Comparison of ENCODE assay signal across 1 cellular context in genomic region chr11:128239224-128239790, GRCh38.
TF ChIP-seq lines count a peak whose summit lies in the region.

No MANE protein-coding gene starts in this region.

TF ChIP-seq in GM12878, 131 proteins besides CTCF, POLR2A, EP300 and RAD21:
- TF ChIP-seq PRDM15 (CRISPR knock-in tag; IDR thresholded peaks at IDR 0.05) (no peak), ZBTB4 (CRISPR knock-in tag; IDR thresholded peaks at IDR 0.05) (no peak), JUNB (IDR thresholded peaks at IDR 0.05) (no peak), SUZ12 (IDR thresholded peaks at IDR 0.05; ENCODE audit: unreplicated experiment) (no peak), MEF2B (IDR thresholded peaks at IDR 0.05; ENCODE audit: partially characterized antibody, poor library complexity, severe bottlenecking) (no peak), CBX3 (IDR thresholded peaks at IDR 0.05; ENCODE audit: borderline replicate concordance, low read depth) (no peak), PKNOX1 (IDR thresholded peaks at IDR 0.05) (no peak), CHD4 (IDR thresholded peaks at IDR 0.05) (no peak), RBBP5 (conservative IDR thresholded peaks at IDR 0.05) (no peak), DPF2 (IDR thresholded peaks at IDR 0.05) (no peak), FOXK2 (IDR thresholded peaks at IDR 0.05) (no peak), RFX5 (IDR thresholded peaks at IDR 0.05; ENCODE audit: low read depth, low read length) (no peak), SMAD1 (IDR thresholded peaks at IDR 0.05; ENCODE audit: low read depth, partially characterized antibody) (no peak), HDAC6 (IDR thresholded peaks at IDR 0.05; ENCODE audit: unreplicated experiment) (no peak), CHD2 (IDR thresholded peaks at IDR 0.05; ENCODE audit: borderline replicate concordance, low read depth, low read length) (no peak), ZZZ3 (IDR thresholded peaks at IDR 0.05; ENCODE audit: control insufficient read depth, insufficient read length, low read depth) (no peak), CREB1 (IDR thresholded peaks at IDR 0.05; ENCODE audit: low read depth) (no peak)
- TF ChIP-seq, protein P1, sequence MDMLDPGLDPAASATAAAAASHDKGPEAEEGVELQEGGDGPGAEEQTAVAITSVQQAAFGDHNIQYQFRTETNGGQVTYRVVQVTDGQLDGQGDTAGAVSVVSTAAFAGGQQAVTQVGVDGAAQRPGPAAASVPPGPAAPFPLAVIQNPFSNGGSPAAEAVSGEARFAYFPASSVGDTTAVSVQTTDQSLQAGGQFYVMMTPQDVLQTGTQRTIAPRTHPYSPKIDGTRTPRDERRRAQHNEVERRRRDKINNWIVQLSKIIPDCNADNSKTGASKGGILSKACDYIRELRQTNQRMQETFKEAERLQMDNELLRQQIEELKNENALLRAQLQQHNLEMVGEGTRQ (IDR thresholded peaks at IDR 0.05; ENCODE audit: borderline replicate concordance, low read depth, low read length), result no peak
- TF ChIP-seq, protein P2, sequence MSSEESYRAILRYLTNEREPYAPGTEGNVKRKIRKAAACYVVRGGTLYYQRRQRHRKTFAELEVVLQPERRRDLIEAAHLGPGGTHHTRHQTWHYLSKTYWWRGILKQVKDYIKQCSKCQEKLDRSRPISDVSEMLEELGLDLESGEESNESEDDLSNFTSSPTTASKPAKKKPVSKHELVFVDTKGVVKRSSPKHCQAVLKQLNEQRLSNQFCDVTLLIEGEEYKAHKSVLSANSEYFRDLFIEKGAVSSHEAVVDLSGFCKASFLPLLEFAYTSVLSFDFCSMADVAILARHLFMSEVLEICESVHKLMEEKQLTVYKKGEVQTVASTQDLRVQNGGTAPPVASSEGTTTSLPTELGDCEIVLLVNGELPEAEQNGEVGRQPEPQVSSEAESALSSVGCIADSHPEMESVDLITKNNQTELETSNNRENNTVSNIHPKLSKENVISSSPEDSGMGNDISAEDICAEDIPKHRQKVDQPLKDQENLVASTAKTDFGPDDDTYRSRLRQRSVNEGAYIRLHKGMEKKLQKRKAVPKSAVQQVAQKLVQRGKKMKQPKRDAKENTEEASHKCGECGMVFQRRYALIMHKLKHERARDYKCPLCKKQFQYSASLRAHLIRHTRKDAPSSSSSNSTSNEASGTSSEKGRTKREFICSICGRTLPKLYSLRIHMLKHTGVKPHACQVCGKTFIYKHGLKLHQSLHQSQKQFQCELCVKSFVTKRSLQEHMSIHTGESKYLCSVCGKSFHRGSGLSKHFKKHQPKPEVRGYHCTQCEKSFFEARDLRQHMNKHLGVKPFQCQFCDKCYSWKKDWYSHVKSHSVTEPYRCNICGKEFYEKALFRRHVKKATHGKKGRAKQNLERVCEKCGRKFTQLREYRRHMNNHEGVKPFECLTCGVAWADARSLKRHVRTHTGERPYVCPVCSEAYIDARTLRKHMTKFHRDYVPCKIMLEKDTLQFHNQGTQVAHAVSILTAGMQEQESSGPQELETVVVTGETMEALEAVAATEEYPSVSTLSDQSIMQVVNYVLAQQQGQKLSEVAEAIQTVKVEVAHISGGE (CRISPR knock-in tag; IDR thresholded peaks at IDR 0.05), result no peak
